ENCODE assay signal across 28 cellular contexts in genomic region chr9:78386746-78387145, GRCh38.
DNase-seq lines count a peak whose midpoint lies in the region; ATAC-seq and TF ChIP-seq lines count a peak whose summit lies in the region.
"Had no signal": no experiment of that assay in that cellular context is flagged by ENCODE, and none has a peak within 500 bp of the region (broad histone marks: within the 10 kb centered on the region; RNA-seq: fewer than 3 reads in every experiment).

No MANE protein-coding gene starts in this region.

- H3K9me3 Mint-ChIP-seq in Caco-2 (ENCODE audit: unreplicated experiment), result no peaks in the 10 kb centered on the region
- H3K9me3 Mint-ChIP-seq: CD8-positive, alpha-beta T cell had no signal

- no peaks in the 10 kb centered on the region for H3K79me1 ChIP-seq in mesenchymal stem cell (replicated peaks; ENCODE audit: low read length, poor library complexity, severe bottlenecking)

- H3K27ac Mint-ChIP-seq in Caco-2 (ENCODE audit: unreplicated experiment), result no peak overlapping the region
- H3K27ac Mint-ChIP-seq: B cell; CD8-positive, alpha-beta T cell had no signal

- H2BK5ac ChIP-seq in mesenchymal stem cell (ENCODE audit: low read depth, low read length, poor library complexity, severe bottlenecking), result no peak overlapping the region

- H3K4me2 ChIP-seq in mesenchymal stem cell (ENCODE audit: low read length, poor library complexity, severe bottlenecking), result no peak overlapping the region
- H3K4me2 ChIP-seq: PC-9 had no signal

- no peak overlapping the region for H3K4ac ChIP-seq in mesenchymal stem cell (ENCODE audit: low read depth in 1 of 2, low read length in 2 of 2)

- no peaks in the 10 kb centered on the region for H3K4me1 Mint-ChIP-seq in Caco-2 (ENCODE audit: low read depth, unreplicated experiment)
- H3K4me1 Mint-ChIP-seq: B cell had no signal

- POLR2A ChIA-PET in Caco-2 (lab: Charles Lee), result no interaction called here

- no peaks in the 10 kb centered on the region for H3K27me3 Mint-ChIP-seq in Caco-2 (ENCODE audit: insufficient read depth, unreplicated experiment)

- no peak overlapping the region for H4K8ac ChIP-seq in mesenchymal stem cell (ENCODE audit: low read length)

- H3K4me1 ChIP-seq in Caco-2, result no peaks in the 10 kb centered on the region
- no peaks in the 10 kb centered on the region for H3K4me1 ChIP-seq in mesenchymal stem cell (ENCODE audit: control insufficient read depth, insufficient read depth, low read depth, low read length)
- H3K4me1 ChIP-seq in foreskin keratinocyte, result no peaks in the 10 kb centered on the region

- no peak overlapping the region for H3K9ac ChIP-seq in mesenchymal stem cell (ENCODE audit: low read length)

- no peak overlapping the region for H3K23ac ChIP-seq in mesenchymal stem cell (ENCODE audit: low read length in 2 of 2)

- H3K14ac ChIP-seq in mesenchymal stem cell (ENCODE audit: low read length in 2 of 2), result no peak overlapping the region

- H2AFZ ChIP-seq in mesenchymal stem cell (ENCODE audit: low read depth, low read length), result no peak overlapping the region
- H2AFZ ChIP-seq: PC-9 had no signal

- H4K91ac ChIP-seq in mesenchymal stem cell (ENCODE audit: low read length), result no peak overlapping the region

- no peak overlapping the region for H2BK15ac ChIP-seq in mesenchymal stem cell (ENCODE audit: low read depth, poor library complexity, severe bottlenecking)

- CTCF ChIA-PET in Caco-2 (lab: Charles Lee), result no interaction called here

- H3K36me3 ChIP-seq in Caco-2 (ENCODE audit: control insufficient read depth, insufficient read depth, low read length) (no peaks in the 10 kb centered on the region), mesenchymal stem cell (ENCODE audit: control insufficient read depth in 1 of 2, insufficient read depth in 2 of 2, low read depth in 1 of 2, low read length in 2 of 2) (no peaks in the 10 kb centered on the region)
- H3K36me3 ChIP-seq: SJSA1 had no signal

- no peak overlapping the region for H3K4me3 Mint-ChIP-seq in Caco-2 (ENCODE audit: unreplicated experiment)
- H3K4me3 Mint-ChIP-seq: B cell; CD8-positive, alpha-beta T cell had no signal

- H3K27ac ChIP-seq in mesenchymal stem cell (ENCODE audit: low read length, poor library complexity, severe bottlenecking) (no peak overlapping the region), foreskin keratinocyte (no peak overlapping the region)
- H3K27ac ChIP-seq: 22Rv1, C4-2B, HL-60, PC-9, SJSA1 had no signal

- no peak overlapping the region for H3K4me3 ChIP-seq in Caco-2 (ENCODE audit: low read depth, low read length)
- no peak overlapping the region for H3K4me3 ChIP-seq in mesenchymal stem cell (ENCODE audit: insufficient read depth in 1 of 2, low read depth in 1 of 2, low read length in 2 of 2)
- H3K4me3 ChIP-seq: PC-9, SJSA1 had no signal

- ATAC-seq in foreskin keratinocyte, result no peak
- no peak for ATAC-seq in HG02571 (IDR thresholded peaks at IDR 0.05; ENCODE audit: unreplicated experiment)
- ATAC-seq: CD8-positive, alpha-beta T cell; HCT116 had no signal

- H3K18ac ChIP-seq in mesenchymal stem cell (ENCODE audit: low read depth in 1 of 2, low read length in 2 of 2), result no peak overlapping the region

- BruUV-seq in Caco-2 (replicated peaks; lab: Mats Ljungman, UMichigan), result no TSS peak

- DNase-seq in Caco-2 (peak; percentile 1 to 17), amniotic epithelial cell (ENCODE audit: low read depth) (peak; percentile 29), foreskin melanocyte (peak; percentile 35), mesenchymal stem cell (peak; percentile 28), hypothalamus (lab: John Stamatoyannopoulos, UW) (no peak), foreskin keratinocyte (no peak), RPMI8226 (no peak)
- DNase-seq: CD8-positive, alpha-beta T cell; DMS 273 treated with DMSO at 0.1 percent for 48 hours; DMS79 treated with DMSO at 0.1 percent for 48 hours; GF-D8; Karpas-422; NCI-H1092; NCI-H1417 treated with DMSO at 0.1 percent for 48 hours; NCI-H1694 treated with DMSO at 0.1 percent for 48 hours; NCI-H2107; NCI-H446; NCI-H524 treated with DMSO at 0.1 percent for 48 hours; NCI-H774; PC-9; Right ventricle myocardium superior had no signal

- H2BK12ac ChIP-seq in mesenchymal stem cell (ENCODE audit: low read length in 2 of 2), result no peak overlapping the region

- H2AK5ac ChIP-seq in mesenchymal stem cell (ENCODE audit: low read length, severe bottlenecking), result no peak overlapping the region

- no peak overlapping the region for H2BK120ac ChIP-seq in mesenchymal stem cell (ENCODE audit: low read depth, low read length)

- no peak for TF ChIP-seq CTCF in Caco-2 (IDR thresholded peaks at IDR 0.05; ENCODE audit: insufficient read depth in 1 of 2, low read depth in 1 of 2, low read length in 1 of 2, severe bottlenecking in 1 of 2, unreplicated experiment in 1 of 2)
- no peak for TF ChIP-seq CTCF in foreskin keratinocyte (conservative IDR thresholded peaks at IDR 0.05)

- intact Hi-C loops in Caco-2 (cut with micrococcal nuclease; ENCODE audit: unreplicated experiment), result no loop called here

- H3K36me3 Mint-ChIP-seq in Caco-2 (ENCODE audit: insufficient read depth, unreplicated experiment), result no peaks in the 10 kb centered on the region
- H3K36me3 Mint-ChIP-seq: CD8-positive, alpha-beta T cell had no signal

- H3K27me3 ChIP-seq in Caco-2 (replicated peaks; ENCODE audit: control insufficient read depth, insufficient read depth, low read length) (no peaks in the 10 kb centered on the region), mesenchymal stem cell (ENCODE audit: control insufficient read depth in 1 of 2, insufficient read depth in 1 of 2, low read length in 2 of 2) (no peaks in the 10 kb centered on the region), foreskin keratinocyte (no peaks in the 10 kb centered on the region)
- H3K27me3 ChIP-seq: SJSA1 had no signal

- H3K9me3 ChIP-seq in Caco-2, result no peaks in the 10 kb centered on the region
- no peaks in the 10 kb centered on the region for H3K9me3 ChIP-seq in mesenchymal stem cell (ENCODE audit: control insufficient read depth, low read length)
- H3K9me3 ChIP-seq: SJSA1 had no signal

Comparison
In these comparisons a context has a peak if more than half of its experiments do, and no peak if none do; other contexts are left out.
1. DNase-seq: peak in Caco-2 (2 of 2), amniotic epithelial cell (single experiment), foreskin melanocyte (single experiment) and mesenchymal stem cell (single experiment); none in hypothalamus (0 of 51), foreskin keratinocyte (0 of 2) and RPMI8226 (single experiment).